ENCODE assay signal across 21 cellular contexts in the genomic region with DNA sequence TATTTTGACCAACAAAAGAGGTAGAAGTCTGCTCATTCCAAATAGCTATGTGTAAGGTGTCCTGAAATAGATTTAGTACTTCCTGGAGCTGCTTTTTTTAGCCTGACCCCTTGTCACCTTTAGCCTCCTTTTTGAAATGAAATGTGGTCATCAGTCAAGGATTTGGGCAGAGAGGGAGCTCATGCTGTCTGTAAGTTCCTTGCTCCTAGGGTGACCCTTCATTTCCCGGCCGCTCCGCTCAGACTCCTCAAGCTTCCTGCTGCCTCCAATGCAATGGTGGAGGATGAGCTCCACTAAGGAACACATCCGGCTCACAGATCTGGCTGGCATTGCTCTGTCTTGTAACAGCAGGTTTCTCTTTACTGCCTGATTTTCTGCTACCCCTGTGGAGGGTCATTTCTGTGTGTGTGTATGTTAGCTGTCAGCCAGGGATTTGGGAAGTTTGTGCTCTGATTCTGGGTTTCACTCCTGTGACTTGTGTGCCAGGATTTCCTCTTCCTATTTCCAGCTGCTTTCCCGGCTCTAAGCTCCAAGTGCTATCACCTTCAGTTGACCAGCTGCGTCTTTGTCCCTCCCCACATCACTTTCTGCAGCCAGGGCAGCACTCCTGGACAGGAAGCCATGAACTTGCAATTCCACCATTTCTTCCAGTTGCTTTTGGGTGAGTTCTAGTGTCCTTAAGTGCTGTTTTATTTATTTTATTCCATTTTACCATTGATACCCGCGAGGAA.
DNase-seq lines count a peak whose midpoint lies in the region; ATAC-seq, FAIRE-seq and TF ChIP-seq lines count a peak whose summit lies in the region.
"Had no signal": no experiment of that assay in that cellular context is flagged by ENCODE, and none has a peak within 500 bp of the region (broad histone marks: within the 10 kb centered on the region; RNA-seq: fewer than 3 reads in every experiment).

No MANE protein-coding gene starts in this region.

- no peaks in the 10 kb centered on the region for H3K36me3 ChIP-seq in liver (ENCODE audit: control insufficient read depth in 4 of 4, insufficient read depth in 3 of 4, low read depth in 1 of 4, low read length in 3 of 4)
- H3K36me3 ChIP-seq in HepG2 (replicated peaks in 1 of 2; ENCODE audit: control insufficient read depth in 1 of 2, insufficient read depth in 2 of 2, low read length in 2 of 2): no peaks in the 10 kb centered on the region
- no peaks in the 10 kb centered on the region for H3K36me3 ChIP-seq in heart right ventricle

- H3K4me1 ChIP-seq in liver (ENCODE audit: control insufficient read depth in 4 of 4, insufficient read depth in 4 of 4, low read length in 3 of 4): no peaks in the 10 kb centered on the region
- H3K4me1 ChIP-seq in HepG2 (ENCODE audit: insufficient read depth, low read length): no peaks in the 10 kb centered on the region
- H3K4me1 ChIP-seq in heart right ventricle: peaks cover 0 to 35% (median 8%) of the 10 kb centered on the region in 9 donors
- H3K4me1 ChIP-seq: A549 had no signal

- no TSS peak for BruUV-seq in HepG2 (replicated peaks; lab: Mats Ljungman, UMichigan)

- H2AFZ ChIP-seq in HepG2 (ENCODE audit: low read length): no peak overlapping the region
- H2AFZ ChIP-seq: PC-9 had no signal

- in situ Hi-C loops in HepG2 (cut with HindIII; ENCODE audit: extremely low pct_ligation_motif_present, low pct_unique_long_range_greater_than_20kb): no loop called here

- no peak overlapping the region for H3K4me3 Mint-ChIP-seq in nephron
- H3K4me3 Mint-ChIP-seq: CD4-positive, alpha-beta memory T cell had no signal

- no peak overlapping the region for H3K4me2 ChIP-seq in HepG2 (ENCODE audit: low read depth, low read length)
- H3K4me2 ChIP-seq: A549, PC-9 had no signal

- no peak for FAIRE-seq in HepG2 (lab: Jason Lieb, UNC)
- FAIRE-seq: A549, GM12878, H54 had no signal

- TF ChIP-seq POLR2A in HepG2 (IDR thresholded peaks at IDR 0.05; ENCODE audit: insufficient read depth in 1 of 2, low read depth in 2 of 2, low read length in 2 of 2): no peak

- H3K4me1 Mint-ChIP-seq in nephron: peaks cover 12% of the 10 kb centered on the region
- H3K4me1 Mint-ChIP-seq: CD4-positive, alpha-beta memory T cell had no signal

- no peak overlapping the region for H3K27ac ChIP-seq in liver (ENCODE audit: low read depth in 1 of 2, low read length in 2 of 2)
- H3K27ac ChIP-seq in HepG2 (ENCODE audit: extremely low read length, insufficient read depth, low read length): no peak overlapping the region
- peak overlapping the region in 7 of 10 donors; percentile 31 to 70 (median 46) for H3K27ac ChIP-seq in heart right ventricle
- H3K27ac ChIP-seq: A549, PC-9 had no signal

- H3K4me3 ChIP-seq in liver (ENCODE audit: low read depth in 1 of 3, low read length in 3 of 3): no peak overlapping the region
- H3K4me3 ChIP-seq in HepG2 (replicated peaks in 1 of 3; ENCODE audit: insufficient read depth in 1 of 3, low read depth in 2 of 3, low read length in 3 of 3): no peak overlapping the region
- H3K4me3 ChIP-seq in heart right ventricle: peak overlapping the region in 4 of 10 donors; percentile 5 to 21 (median 15)
- H3K4me3 ChIP-seq: A549, GM12878, PC-9 had no signal

- ATAC-seq in HepG2 (no peak), heart right ventricle (peak; percentile 70 to 92 (median 80)), GM18519 (IDR thresholded peaks at IDR 0.05; ENCODE audit: low FRiP score, unreplicated experiment) (no peak)
- ATAC-seq: A549, GM12878 had no signal

- no peak for TF ChIP-seq EP300 in HepG2 (IDR thresholded peaks at IDR 0.05; ENCODE audit: low read depth in 2 of 2, low read length in 2 of 2)
- no peak for TF ChIP-seq EP300 in HepG2 (CRISPR knock-in tag; IDR thresholded peaks at IDR 0.05; ENCODE audit: borderline replicate concordance)

- H3K27me3 ChIP-seq in liver (ENCODE audit: control insufficient read depth in 4 of 4, insufficient read depth in 4 of 4, low read length in 3 of 4) (no peaks in the 10 kb centered on the region), HepG2 (ENCODE audit: control insufficient read depth in 1 of 2, insufficient read depth in 2 of 2, low read length in 2 of 2) (peaks cover 0 to 20% of the 10 kb centered on the region in 2 experiments; a peak in 2 of 5 replicates), heart right ventricle (no peaks in the 10 kb centered on the region)

- H3K9ac ChIP-seq in liver (ENCODE audit: low read depth in 1 of 2, low read length in 2 of 2): no peak overlapping the region
- H3K9ac ChIP-seq in HepG2 (ENCODE audit: insufficient read depth, low read depth, low read length): no peak overlapping the region

- POLR2A ChIA-PET in HepG2 (lab: Yijun Ruan, JAX): no interaction called here

- no peaks in the 10 kb centered on the region for H3K36me3 Mint-ChIP-seq in nephron (ENCODE audit: low read depth)
- H3K36me3 Mint-ChIP-seq: CD4-positive, alpha-beta memory T cell had no signal

- no peak for DNase-seq in HepG2 (ENCODE audit: low spot score)
- peak in 1 of 2 donors; percentile 51 for DNase-seq in heart right ventricle
- no peak for DNase-seq in stimulated activated CD4-positive, alpha-beta T cell treated with anti-CD3 and anti-CD28 coated beads, Interleukin-4, amount 100 ng/mL, for 4 hours
- DNase-seq in mucosa of gallbladder (ENCODE audit: low spot score): no peak
- DNase-seq in ureter (ENCODE audit: low spot score): no peak
- DNase-seq: Calu3; CD4-positive, alpha-beta memory T cell; EL; KBM-7; NCI-H1105; NCI-H1694; NCI-H2081 treated with DMSO at 0.1 percent for 48 hours; NCI-H510A; NCI-H82; PC-9 had no signal

- TF ChIP-seq RAD21 in liver (IDR thresholded peaks at IDR 0.05): peak in 1 of 2 donors; percentile 9
- no peak for TF ChIP-seq RAD21 in HepG2 (CRISPR knock-in tag; IDR thresholded peaks at IDR 0.05)

- peaks cover 5% of the 10 kb centered on the region for H3K27me3 Mint-ChIP-seq in nephron (ENCODE audit: low read depth)

- H3K27ac Mint-ChIP-seq in nephron: peak overlapping the region in 2 of 3 experiments; percentile 20 to 33
- H3K27ac Mint-ChIP-seq: CD4-positive, alpha-beta memory T cell had no signal

- H3K9me3 ChIP-seq in liver (ENCODE audit: control insufficient read depth in 4 of 4, low read length in 3 of 4) (peaks cover 0 to 3% (median 1%) of the 10 kb centered on the region in 4 donors), HepG2 (ENCODE audit: low read length) (no peaks in the 10 kb centered on the region), heart right ventricle (peaks cover 0 to 4% (median 0%) of the 10 kb centered on the region in 11 donors)
- H3K9me3 ChIP-seq: A549 had no signal

- no peak for TF ChIP-seq CTCF in liver (IDR thresholded peaks at IDR 0.05; ENCODE audit: low read depth, low read length, missing input control)
- TF ChIP-seq CTCF in HepG2 (CRISPR knock-in tag; IDR thresholded peaks at IDR 0.05): no peak
- no peak for TF ChIP-seq CTCF in heart right ventricle (IDR thresholded peaks at IDR 0.05)
- no peak for TF ChIP-seq CTCF in nephron (IDR thresholded peaks at IDR 0.05; ENCODE audit: unreplicated experiment in 3 of 3)

- intact Hi-C loops in HepG2 (cut with micrococcal nuclease; ENCODE audit: unreplicated experiment): no loop called here
- intact Hi-C loops in heart right ventricle (cut with DNase I): loop anchor here in 1 of 10 donors (5.0 kb wide), 1 partner anchor 109 kb away; no protein-coding TSS in a partner anchor

- 66% methylated on average over 8 of the region's 8 CpGs for WGBS in liver
- WGBS in HepG2 (ENCODE audit: low lambda C conversion rate): 35% methylated on average over 8 of the region's 8 CpGs
- 40 to 53% methylated on average over 8 of the region's 8 CpGs for WGBS in heart right ventricle, 2 donors

- CTCF ChIA-PET in HepG2 (lab: Yijun Ruan, JAX; ENCODE audit: low intra/inter-chr PET ratio, low total read pairs): no interaction called here

- H3K9me3 Mint-ChIP-seq in nephron: peaks cover 7% of the 10 kb centered on the region

- H3K79me2 ChIP-seq in HepG2 (ENCODE audit: insufficient read depth, low read length): no peaks in the 10 kb centered on the region

- H4K20me1 ChIP-seq in HepG2 (ENCODE audit: insufficient read depth, low read length): no peaks in the 10 kb centered on the region

TF ChIP-seq in liver, 16 proteins besides CTCF, POLR2A, EP300 and RAD21 (continues in another document):
- TF ChIP-seq HNF4A (conservative IDR thresholded peaks at IDR 0.05): no peak
- TF ChIP-seq, protein P1, sequence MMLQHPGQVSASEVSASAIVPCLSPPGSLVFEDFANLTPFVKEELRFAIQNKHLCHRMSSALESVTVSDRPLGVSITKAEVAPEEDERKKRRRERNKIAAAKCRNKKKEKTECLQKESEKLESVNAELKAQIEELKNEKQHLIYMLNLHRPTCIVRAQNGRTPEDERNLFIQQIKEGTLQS (IDR thresholded peaks at IDR 0.05): no peak

TF ChIP-seq in HepG2, 621 proteins besides CTCF, POLR2A, EP300 and RAD21 (continues in another document):
- TF ChIP-seq, protein P2, sequence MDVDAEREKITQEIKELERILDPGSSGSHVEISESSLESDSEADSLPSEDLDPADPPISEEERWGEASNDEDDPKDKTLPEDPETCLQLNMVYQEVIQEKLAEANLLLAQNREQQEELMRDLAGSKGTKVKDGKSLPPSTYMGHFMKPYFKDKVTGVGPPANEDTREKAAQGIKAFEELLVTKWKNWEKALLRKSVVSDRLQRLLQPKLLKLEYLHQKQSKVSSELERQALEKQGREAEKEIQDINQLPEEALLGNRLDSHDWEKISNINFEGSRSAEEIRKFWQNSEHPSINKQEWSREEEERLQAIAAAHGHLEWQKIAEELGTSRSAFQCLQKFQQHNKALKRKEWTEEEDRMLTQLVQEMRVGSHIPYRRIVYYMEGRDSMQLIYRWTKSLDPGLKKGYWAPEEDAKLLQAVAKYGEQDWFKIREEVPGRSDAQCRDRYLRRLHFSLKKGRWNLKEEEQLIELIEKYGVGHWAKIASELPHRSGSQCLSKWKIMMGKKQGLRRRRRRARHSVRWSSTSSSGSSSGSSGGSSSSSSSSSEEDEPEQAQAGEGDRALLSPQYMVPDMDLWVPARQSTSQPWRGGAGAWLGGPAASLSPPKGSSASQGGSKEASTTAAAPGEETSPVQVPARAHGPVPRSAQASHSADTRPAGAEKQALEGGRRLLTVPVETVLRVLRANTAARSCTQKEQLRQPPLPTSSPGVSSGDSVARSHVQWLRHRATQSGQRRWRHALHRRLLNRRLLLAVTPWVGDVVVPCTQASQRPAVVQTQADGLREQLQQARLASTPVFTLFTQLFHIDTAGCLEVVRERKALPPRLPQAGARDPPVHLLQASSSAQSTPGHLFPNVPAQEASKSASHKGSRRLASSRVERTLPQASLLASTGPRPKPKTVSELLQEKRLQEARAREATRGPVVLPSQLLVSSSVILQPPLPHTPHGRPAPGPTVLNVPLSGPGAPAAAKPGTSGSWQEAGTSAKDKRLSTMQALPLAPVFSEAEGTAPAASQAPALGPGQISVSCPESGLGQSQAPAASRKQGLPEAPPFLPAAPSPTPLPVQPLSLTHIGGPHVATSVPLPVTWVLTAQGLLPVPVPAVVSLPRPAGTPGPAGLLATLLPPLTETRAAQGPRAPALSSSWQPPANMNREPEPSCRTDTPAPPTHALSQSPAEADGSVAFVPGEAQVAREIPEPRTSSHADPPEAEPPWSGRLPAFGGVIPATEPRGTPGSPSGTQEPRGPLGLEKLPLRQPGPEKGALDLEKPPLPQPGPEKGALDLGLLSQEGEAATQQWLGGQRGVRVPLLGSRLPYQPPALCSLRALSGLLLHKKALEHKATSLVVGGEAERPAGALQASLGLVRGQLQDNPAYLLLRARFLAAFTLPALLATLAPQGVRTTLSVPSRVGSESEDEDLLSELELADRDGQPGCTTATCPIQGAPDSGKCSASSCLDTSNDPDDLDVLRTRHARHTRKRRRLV (CRISPR knock-in tag; IDR thresholded peaks at IDR 0.05): no peak

Comparison
In these comparisons a context has a peak if more than half of its experiments do, and no peak if none do; other contexts are left out.
1. H3K27ac ChIP-seq: peak in heart right ventricle (7 of 10); none in liver (0 of 2) and HepG2 (single experiment).
2. ATAC-seq: peak in heart right ventricle (8 of 8); none in HepG2 (single experiment) and GM18519 (single experiment).